In genomic region chr3:142902356-142902755, GRCh38 we compare ENCODE assay signal across 1 cellular context.
TF ChIP-seq lines count a peak whose summit lies in the region.

No MANE protein-coding gene starts in this region.

TF ChIP-seq in SK-N-SH treated with all-trans-retinoic acid at 6 μM for 48 hours, 23 proteins besides CTCF, POLR2A, EP300 and RAD21 (continued from another document):
- no peak for TF ChIP-seq CREB5 (CRISPR knock-in tag; IDR thresholded peaks at IDR 0.05; ENCODE audit: low read depth)
- TF ChIP-seq ZNF8 (CRISPR knock-in tag; IDR thresholded peaks at IDR 0.05) = no peak
- TF ChIP-seq CSDC2 (CRISPR knock-in tag; IDR thresholded peaks at IDR 0.05) = no peak
- TF ChIP-seq POU6F1 (CRISPR knock-in tag; IDR thresholded peaks at IDR 0.05; ENCODE audit: borderline replicate concordance, low read depth) = no peak
- no peak for TF ChIP-seq OSR1 (CRISPR knock-in tag; IDR thresholded peaks at IDR 0.05)
- no peak for TF ChIP-seq RARB (CRISPR knock-in tag; IDR thresholded peaks at IDR 0.05)
TF ChIP-seq in SK-N-SH treated with all-trans-retinoic acid at 6 μM for 48 hours: peak in this region for 0.
